ENCODE assay signal across 9 cellular contexts in the genomic region with DNA sequence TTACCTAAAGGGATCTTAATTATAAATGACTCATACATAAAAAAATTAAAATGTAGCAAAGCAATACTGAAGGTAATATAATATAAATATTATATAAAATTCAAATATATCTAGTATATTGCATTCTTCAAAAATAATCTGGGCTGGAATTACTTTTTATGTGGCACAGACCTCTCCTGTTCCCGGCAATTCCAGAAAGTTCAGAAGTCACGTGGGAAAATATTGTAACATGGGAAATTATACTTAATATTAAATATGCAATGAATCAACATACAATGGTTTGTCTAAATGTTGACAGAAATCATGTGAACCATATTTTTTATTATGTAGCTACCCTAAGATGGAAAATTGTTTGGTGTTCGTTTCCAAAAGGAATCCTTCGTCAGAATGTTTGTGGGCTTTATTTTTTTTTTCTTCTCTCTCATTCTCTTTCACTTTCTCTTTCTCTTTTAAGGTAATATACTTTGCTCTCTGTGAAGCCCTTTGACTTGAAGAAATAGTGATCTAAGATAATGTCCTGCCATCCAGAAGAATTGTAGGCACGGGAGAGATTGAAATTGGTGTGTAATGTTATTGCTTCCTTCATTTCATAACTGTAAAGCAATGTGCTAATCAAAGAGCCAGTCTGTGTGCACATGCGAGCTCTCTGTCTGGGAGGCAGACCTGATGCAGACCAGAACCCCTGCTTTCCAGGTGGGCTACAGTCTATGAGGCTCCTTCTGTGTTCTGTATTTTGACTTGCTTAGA.
DNase-seq lines count a peak whose midpoint lies in the region; ATAC-seq and TF ChIP-seq lines count a peak whose summit lies in the region.
"Had no signal": no experiment of that assay in that cellular context is flagged by ENCODE, and none has a peak within 500 bp of the region (broad histone marks: within the 10 kb centered on the region; RNA-seq: fewer than 3 reads in every experiment).

No MANE protein-coding gene starts in this region.

- TF ChIP-seq RAD21 in liver (IDR thresholded peaks at IDR 0.05), result no peak

- no peak overlapping the region for H3K27ac Mint-ChIP-seq in activated CD4-positive, alpha-beta memory T cell treated with anti-CD3 and anti-CD28 coated beads for 36 hours

- H3K4me3 Mint-ChIP-seq in activated CD4-positive, alpha-beta memory T cell treated with anti-CD3 and anti-CD28 coated beads for 36 hours, result peak overlapping the region; percentile 63

- H3K9me3 ChIP-seq in right cardiac atrium (ENCODE audit: control insufficient read depth, low read length) (no peaks in the 10 kb centered on the region), liver (ENCODE audit: control insufficient read depth in 4 of 4, low read length in 3 of 4) (no peaks in the 10 kb centered on the region), vagina (no peaks in the 10 kb centered on the region)

- peaks cover 13% of the 10 kb centered on the region for H3K4me1 Mint-ChIP-seq in activated CD4-positive, alpha-beta memory T cell treated with anti-CD3 and anti-CD28 coated beads for 36 hours (ENCODE audit: low read depth)

- intact Hi-C loops in right cardiac atrium (cut with DNase I), result no loop called here
- intact Hi-C loops in Right ventricle myocardium superior (cut with DNase I), result no loop called here
- intact Hi-C loops in activated CD4-positive, alpha-beta memory T cell treated with anti-CD3 and anti-CD28 coated beads for 36 hours (cut with micrococcal nuclease), result loop anchor here (2.0 kb wide), 1 partner anchor 533 kb away; no protein-coding TSS in a partner anchor
- intact Hi-C loops in vagina (cut with DNase I), result loop anchor here (5.0 to 10.0 kb wide), 3 partner anchors 533 to 725 kb away; a partner anchor contains a TSS

- no peaks in the 10 kb centered on the region for H3K4me1 ChIP-seq in right cardiac atrium (ENCODE audit: control insufficient read depth, insufficient read depth, low read length)
- peaks cover 0 to 8% (median 4%) of the 10 kb centered on the region in 4 donors for H3K4me1 ChIP-seq in liver (ENCODE audit: control insufficient read depth in 4 of 4, insufficient read depth in 4 of 4, low read length in 3 of 4)
- H3K4me1 ChIP-seq in vagina, result no peaks in the 10 kb centered on the region

- no peak for TF ChIP-seq POLR2A in vagina (IDR thresholded peaks at IDR 0.05)

- ATAC-seq in right cardiac atrium (peak in 1 of 2 donors; percentile 56), Right ventricle myocardium superior (ENCODE audit: poor library complexity) (no peak)

- CTCF ChIA-PET in activated CD4-positive, alpha-beta memory T cell treated with anti-CD3 and anti-CD28 coated beads for 36 hours (lab: Charles Lee), result no interaction called here

- H3K9me3 Mint-ChIP-seq in activated CD4-positive, alpha-beta memory T cell treated with anti-CD3 and anti-CD28 coated beads for 36 hours, result no peaks in the 10 kb centered on the region

- H3K4me3 ChIP-seq in right cardiac atrium (ENCODE audit: low read length), result peak overlapping the region; percentile 48
- peak overlapping the region; percentile 61 to 77 (median 65) for H3K4me3 ChIP-seq in liver (ENCODE audit: low read depth in 1 of 3, low read length in 3 of 3)
- peak overlapping the region; percentile 36 to 38 for H3K4me3 ChIP-seq in vagina

- H3K9ac ChIP-seq in liver (ENCODE audit: low read depth in 1 of 2, low read length in 2 of 2), result peak overlapping the region; percentile 74 to 84

- H3K36me3 ChIP-seq in liver (ENCODE audit: control insufficient read depth in 4 of 4, insufficient read depth in 3 of 4, low read depth in 1 of 4, low read length in 3 of 4) (no peaks in the 10 kb centered on the region), vagina (no peaks in the 10 kb centered on the region)

- DNase-seq in right cardiac atrium, result no peak
- no peak for DNase-seq in Right ventricle myocardium superior
- DNase-seq in activated CD4-positive, alpha-beta memory T cell treated with anti-CD3 and anti-CD28 coated beads for 36 hours, result no peak
- no peak for DNase-seq in vagina (ENCODE audit: extremely low spot score in 2 of 2)
- no peak for DNase-seq in NCI-H1048 (lab: John Stamatoyannopoulos, UW)
- DNase-seq in HuH-7.5 (ENCODE audit: low spot score), result no peak
- no peak for DNase-seq in NCI-H446 treated with DMSO at 0.1 percent for 48 hours (lab: John Stamatoyannopoulos, UW)
- DNase-seq: Kasumi-1 had no signal

- POLR2A ChIA-PET in activated CD4-positive, alpha-beta memory T cell treated with anti-CD3 and anti-CD28 coated beads for 36 hours (lab: Charles Lee), result no interaction called here

- H3K27ac ChIP-seq in right cardiac atrium (ENCODE audit: low read length), result no peak overlapping the region
- peak overlapping the region; percentile 12 to 65 for H3K27ac ChIP-seq in liver (ENCODE audit: low read depth in 1 of 2, low read length in 2 of 2)
- H3K27ac ChIP-seq in vagina, result peak overlapping the region; percentile 68

- TF ChIP-seq CTCF in liver (IDR thresholded peaks at IDR 0.05; ENCODE audit: low read depth, low read length, missing input control) (no peak), vagina (IDR thresholded peaks at IDR 0.05) (no peak)

- no peaks in the 10 kb centered on the region for H3K36me3 Mint-ChIP-seq in activated CD4-positive, alpha-beta memory T cell treated with anti-CD3 and anti-CD28 coated beads for 36 hours

- no peaks in the 10 kb centered on the region for H3K27me3 Mint-ChIP-seq in activated CD4-positive, alpha-beta memory T cell treated with anti-CD3 and anti-CD28 coated beads for 36 hours

- 34% methylated on average over 6 of the region's 6 CpGs for WGBS in right cardiac atrium
- 8% methylated on average over 6 of the region's 6 CpGs for WGBS in liver

- H3K27me3 ChIP-seq in right cardiac atrium (ENCODE audit: control insufficient read depth, insufficient read depth) (no peaks in the 10 kb centered on the region), liver (ENCODE audit: control insufficient read depth in 4 of 4, insufficient read depth in 4 of 4, low read length in 3 of 4) (no peaks in the 10 kb centered on the region), vagina (no peaks in the 10 kb centered on the region)

TF ChIP-seq in liver, 16 proteins besides CTCF, POLR2A, EP300 and RAD21:
- TF ChIP-seq SP1 (IDR thresholded peaks at IDR 0.05) (no peak), JUND (IDR thresholded peaks at IDR 0.05) (no peak), HNF4G (IDR thresholded peaks at IDR 0.05) (no peak), HNF4A (conservative IDR thresholded peaks at IDR 0.05) (no peak), YY1 (IDR thresholded peaks at IDR 0.05) (no peak), RXRA (IDR thresholded peaks at IDR 0.05) (no peak), FOXA2 (IDR thresholded peaks at IDR 0.05) (no peak), TAF1 (conservative IDR thresholded peaks at IDR 0.05) (no peak), EGR1 (IDR thresholded peaks at IDR 0.05; ENCODE audit: low read depth in 2 of 2) (no peak), NR2F2 (IDR thresholded peaks at IDR 0.05) (no peak), FOXA1 (IDR thresholded peaks at IDR 0.05) (no peak), GABPA (IDR thresholded peaks at IDR 0.05 in 1 of 2, conservative IDR thresholded peaks at IDR 0.05 in 1 of 2) (no peak)
- TF ChIP-seq, protein P1, sequence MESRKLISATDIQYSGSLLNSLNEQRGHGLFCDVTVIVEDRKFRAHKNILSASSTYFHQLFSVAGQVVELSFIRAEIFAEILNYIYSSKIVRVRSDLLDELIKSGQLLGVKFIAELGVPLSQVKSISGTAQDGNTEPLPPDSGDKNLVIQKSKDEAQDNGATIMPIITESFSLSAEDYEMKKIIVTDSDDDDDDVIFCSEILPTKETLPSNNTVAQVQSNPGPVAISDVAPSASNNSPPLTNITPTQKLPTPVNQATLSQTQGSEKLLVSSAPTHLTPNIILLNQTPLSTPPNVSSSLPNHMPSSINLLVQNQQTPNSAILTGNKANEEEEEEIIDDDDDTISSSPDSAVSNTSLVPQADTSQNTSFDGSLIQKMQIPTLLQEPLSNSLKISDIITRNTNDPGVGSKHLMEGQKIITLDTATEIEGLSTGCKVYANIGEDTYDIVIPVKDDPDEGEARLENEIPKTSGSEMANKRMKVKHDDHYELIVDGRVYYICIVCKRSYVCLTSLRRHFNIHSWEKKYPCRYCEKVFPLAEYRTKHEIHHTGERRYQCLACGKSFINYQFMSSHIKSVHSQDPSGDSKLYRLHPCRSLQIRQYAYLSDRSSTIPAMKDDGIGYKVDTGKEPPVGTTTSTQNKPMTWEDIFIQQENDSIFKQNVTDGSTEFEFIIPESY (IDR thresholded peaks at IDR 0.05), result no peak
- TF ChIP-seq, protein P2, sequence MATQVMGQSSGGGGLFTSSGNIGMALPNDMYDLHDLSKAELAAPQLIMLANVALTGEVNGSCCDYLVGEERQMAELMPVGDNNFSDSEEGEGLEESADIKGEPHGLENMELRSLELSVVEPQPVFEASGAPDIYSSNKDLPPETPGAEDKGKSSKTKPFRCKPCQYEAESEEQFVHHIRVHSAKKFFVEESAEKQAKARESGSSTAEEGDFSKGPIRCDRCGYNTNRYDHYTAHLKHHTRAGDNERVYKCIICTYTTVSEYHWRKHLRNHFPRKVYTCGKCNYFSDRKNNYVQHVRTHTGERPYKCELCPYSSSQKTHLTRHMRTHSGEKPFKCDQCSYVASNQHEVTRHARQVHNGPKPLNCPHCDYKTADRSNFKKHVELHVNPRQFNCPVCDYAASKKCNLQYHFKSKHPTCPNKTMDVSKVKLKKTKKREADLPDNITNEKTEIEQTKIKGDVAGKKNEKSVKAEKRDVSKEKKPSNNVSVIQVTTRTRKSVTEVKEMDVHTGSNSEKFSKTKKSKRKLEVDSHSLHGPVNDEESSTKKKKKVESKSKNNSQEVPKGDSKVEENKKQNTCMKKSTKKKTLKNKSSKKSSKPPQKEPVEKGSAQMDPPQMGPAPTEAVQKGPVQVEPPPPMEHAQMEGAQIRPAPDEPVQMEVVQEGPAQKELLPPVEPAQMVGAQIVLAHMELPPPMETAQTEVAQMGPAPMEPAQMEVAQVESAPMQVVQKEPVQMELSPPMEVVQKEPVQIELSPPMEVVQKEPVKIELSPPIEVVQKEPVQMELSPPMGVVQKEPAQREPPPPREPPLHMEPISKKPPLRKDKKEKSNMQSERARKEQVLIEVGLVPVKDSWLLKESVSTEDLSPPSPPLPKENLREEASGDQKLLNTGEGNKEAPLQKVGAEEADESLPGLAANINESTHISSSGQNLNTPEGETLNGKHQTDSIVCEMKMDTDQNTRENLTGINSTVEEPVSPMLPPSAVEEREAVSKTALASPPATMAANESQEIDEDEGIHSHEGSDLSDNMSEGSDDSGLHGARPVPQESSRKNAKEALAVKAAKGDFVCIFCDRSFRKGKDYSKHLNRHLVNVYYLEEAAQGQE (IDR thresholded peaks at IDR 0.05), result no peak
- TF ChIP-seq, protein P3, sequence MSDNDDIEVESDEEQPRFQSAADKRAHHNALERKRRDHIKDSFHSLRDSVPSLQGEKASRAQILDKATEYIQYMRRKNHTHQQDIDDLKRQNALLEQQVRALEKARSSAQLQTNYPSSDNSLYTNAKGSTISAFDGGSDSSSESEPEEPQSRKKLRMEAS (IDR thresholded peaks at IDR 0.05), result no peak
- TF ChIP-seq, protein P4, sequence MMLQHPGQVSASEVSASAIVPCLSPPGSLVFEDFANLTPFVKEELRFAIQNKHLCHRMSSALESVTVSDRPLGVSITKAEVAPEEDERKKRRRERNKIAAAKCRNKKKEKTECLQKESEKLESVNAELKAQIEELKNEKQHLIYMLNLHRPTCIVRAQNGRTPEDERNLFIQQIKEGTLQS (IDR thresholded peaks at IDR 0.05), result no peak

Comparison
In these comparisons a context has a peak if more than half of its experiments do, and no peak if none do; other contexts are left out.
1. intact Hi-C loops: an anchor here in activated CD4-positive, alpha-beta memory T cell treated with anti-CD3 and anti-CD28 coated beads for 36 hours (2.0 kb wide) and vagina (5.0 to 10.0 kb wide); none called in right cardiac atrium and Right ventricle myocardium superior.